In the genomic region with DNA sequence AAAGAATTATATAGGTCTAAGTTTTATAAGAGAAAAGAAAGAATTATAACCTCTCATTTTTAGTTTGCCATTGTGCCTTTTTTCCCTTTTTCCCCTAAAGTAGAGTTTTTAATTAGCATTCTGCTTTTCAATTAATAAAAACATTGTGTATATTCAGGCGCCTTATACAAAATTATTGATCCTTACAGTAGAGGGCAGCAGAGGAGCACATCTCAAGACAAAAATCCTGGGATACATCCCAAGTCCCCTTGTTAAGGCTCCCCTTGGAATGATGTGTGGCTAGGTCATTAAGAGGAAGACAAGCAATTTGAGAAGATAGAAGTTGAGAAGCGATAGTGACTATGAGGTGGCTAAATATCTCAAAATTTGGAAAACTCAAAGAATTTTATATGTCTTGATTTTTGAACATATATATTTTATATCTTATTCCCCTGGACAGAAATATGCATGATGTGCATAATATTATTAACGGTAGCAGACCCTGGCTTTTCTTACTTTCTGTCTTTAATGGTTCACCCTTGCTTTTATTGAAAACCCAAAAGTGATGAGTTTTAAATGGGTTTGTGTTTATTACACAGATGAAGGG, we compare ENCODE assay signal across 1 cellular context.
A peak's percentile ranks its signal among the peaks of the same experiment; 100 is the strongest.
TF ChIP-seq lines count a peak whose summit lies in the region.

No MANE protein-coding gene starts in this region.

TF ChIP-seq in K562, 482 proteins besides CTCF, POLR2A, EP300 and RAD21 (continued from another document):
- TF ChIP-seq POLR3A (IDR thresholded peaks at IDR 0.05; ENCODE audit: borderline replicate concordance, extremely low read depth, insufficient read depth, insufficient read length) (no peak), MIER1 (IDR thresholded peaks at IDR 0.05; ENCODE audit: low read depth) (no peak), GTF2E2 (tag; IDR thresholded peaks at IDR 0.05) (no peak), ASH1L (IDR thresholded peaks at IDR 0.05; ENCODE audit: borderline replicate concordance, low read depth, partially characterized antibody) (no peak), TEAD1 (CRISPR knock-in tag; IDR thresholded peaks at IDR 0.05) (no peak), DNMT1 (IDR thresholded peaks at IDR 0.05) (no peak), RBBP5 (IDR thresholded peaks at IDR 0.05; ENCODE audit: borderline replicate concordance, insufficient read depth, low read length, poor library complexity, severe bottlenecking) (no peak), ZNF217 (CRISPR knock-in tag; IDR thresholded peaks at IDR 0.05) (no peak), SMC3 (conservative IDR thresholded peaks at IDR 0.05; ENCODE audit: insufficient read depth, low read depth, low read length) (0 out of 2 replicates have a peak, but pooled peaks have one; percentile 20), SRF (CRISPR knock-in tag; IDR thresholded peaks at IDR 0.05) (no peak), ZNF316 (IDR thresholded peaks at IDR 0.05) (peak; percentile 48), SMAD3 (CRISPR knock-in tag; conservative IDR thresholded peaks at IDR 0.05) (no peak), ZFP36 (IDR thresholded peaks at IDR 0.05; ENCODE audit: low read depth, low read length, partially characterized antibody) (no peak), NFYB (IDR thresholded peaks at IDR 0.05; ENCODE audit: extremely low read depth, insufficient read length) (no peak), DDX20 (tag; IDR thresholded peaks at IDR 0.05; ENCODE audit: low read depth) (no peak), ZNF644 (tag; IDR thresholded peaks at IDR 0.05; ENCODE audit: low read depth) (0 out of 2 replicates have a peak, but pooled peaks have one; percentile 36), SOX6 (IDR thresholded peaks at IDR 0.05) (no peak), EGR1 (conservative IDR thresholded peaks at IDR 0.05) (no peak), KLF16 (IDR thresholded peaks at IDR 0.05) (peak; percentile 30; the same call in 1 of the 2 replicates), FOXA1 (IDR thresholded peaks at IDR 0.05; ENCODE audit: borderline replicate concordance) (no peak), KDM2B (CRISPR knock-in tag; IDR thresholded peaks at IDR 0.05) (no peak)
- TF ChIP-seq, protein P1, sequence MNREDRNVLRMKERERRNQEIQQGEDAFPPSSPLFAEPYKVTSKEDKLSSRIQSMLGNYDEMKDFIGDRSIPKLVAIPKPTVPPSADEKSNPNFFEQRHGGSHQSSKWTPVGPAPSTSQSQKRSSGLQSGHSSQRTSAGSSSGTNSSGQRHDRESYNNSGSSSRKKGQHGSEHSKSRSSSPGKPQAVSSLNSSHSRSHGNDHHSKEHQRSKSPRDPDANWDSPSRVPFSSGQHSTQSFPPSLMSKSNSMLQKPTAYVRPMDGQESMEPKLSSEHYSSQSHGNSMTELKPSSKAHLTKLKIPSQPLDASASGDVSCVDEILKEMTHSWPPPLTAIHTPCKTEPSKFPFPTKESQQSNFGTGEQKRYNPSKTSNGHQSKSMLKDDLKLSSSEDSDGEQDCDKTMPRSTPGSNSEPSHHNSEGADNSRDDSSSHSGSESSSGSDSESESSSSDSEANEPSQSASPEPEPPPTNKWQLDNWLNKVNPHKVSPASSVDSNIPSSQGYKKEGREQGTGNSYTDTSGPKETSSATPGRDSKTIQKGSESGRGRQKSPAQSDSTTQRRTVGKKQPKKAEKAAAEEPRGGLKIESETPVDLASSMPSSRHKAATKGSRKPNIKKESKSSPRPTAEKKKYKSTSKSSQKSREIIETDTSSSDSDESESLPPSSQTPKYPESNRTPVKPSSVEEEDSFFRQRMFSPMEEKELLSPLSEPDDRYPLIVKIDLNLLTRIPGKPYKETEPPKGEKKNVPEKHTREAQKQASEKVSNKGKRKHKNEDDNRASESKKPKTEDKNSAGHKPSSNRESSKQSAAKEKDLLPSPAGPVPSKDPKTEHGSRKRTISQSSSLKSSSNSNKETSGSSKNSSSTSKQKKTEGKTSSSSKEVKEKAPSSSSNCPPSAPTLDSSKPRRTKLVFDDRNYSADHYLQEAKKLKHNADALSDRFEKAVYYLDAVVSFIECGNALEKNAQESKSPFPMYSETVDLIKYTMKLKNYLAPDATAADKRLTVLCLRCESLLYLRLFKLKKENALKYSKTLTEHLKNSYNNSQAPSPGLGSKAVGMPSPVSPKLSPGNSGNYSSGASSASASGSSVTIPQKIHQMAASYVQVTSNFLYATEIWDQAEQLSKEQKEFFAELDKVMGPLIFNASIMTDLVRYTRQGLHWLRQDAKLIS (CRISPR knock-in tag; IDR thresholded peaks at IDR 0.05), result no peak
- TF ChIP-seq, protein P2, sequence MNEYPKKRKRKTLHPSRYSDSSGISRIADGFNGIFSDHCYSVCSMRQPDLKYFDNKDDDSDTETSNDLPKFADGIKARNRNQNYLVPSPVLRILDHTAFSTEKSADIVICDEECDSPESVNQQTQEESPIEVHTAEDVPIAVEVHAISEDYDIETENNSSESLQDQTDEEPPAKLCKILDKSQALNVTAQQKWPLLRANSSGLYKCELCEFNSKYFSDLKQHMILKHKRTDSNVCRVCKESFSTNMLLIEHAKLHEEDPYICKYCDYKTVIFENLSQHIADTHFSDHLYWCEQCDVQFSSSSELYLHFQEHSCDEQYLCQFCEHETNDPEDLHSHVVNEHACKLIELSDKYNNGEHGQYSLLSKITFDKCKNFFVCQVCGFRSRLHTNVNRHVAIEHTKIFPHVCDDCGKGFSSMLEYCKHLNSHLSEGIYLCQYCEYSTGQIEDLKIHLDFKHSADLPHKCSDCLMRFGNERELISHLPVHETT (CRISPR knock-in tag; conservative IDR thresholded peaks at IDR 0.05 in 1 of 2, IDR thresholded peaks at IDR 0.05 in 1 of 2), result no peak
- TF ChIP-seq, protein P3, sequence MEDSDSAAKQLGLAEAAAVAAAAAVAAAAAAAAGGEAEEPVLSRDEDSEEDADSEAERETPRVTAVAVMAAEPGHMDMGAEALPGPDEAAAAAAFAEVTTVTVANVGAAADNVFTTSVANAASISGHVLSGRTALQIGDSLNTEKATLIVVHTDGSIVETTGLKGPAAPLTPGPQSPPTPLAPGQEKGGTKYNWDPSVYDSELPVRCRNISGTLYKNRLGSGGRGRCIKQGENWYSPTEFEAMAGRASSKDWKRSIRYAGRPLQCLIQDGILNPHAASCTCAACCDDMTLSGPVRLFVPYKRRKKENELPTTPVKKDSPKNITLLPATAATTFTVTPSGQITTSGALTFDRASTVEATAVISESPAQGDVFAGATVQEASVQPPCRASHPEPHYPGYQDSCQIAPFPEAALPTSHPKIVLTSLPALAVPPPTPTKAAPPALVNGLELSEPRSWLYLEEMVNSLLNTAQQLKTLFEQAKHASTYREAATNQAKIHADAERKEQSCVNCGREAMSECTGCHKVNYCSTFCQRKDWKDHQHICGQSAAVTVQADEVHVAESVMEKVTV (CRISPR knock-in tag; IDR thresholded peaks at IDR 0.05), result peak; percentile 56; the same call in 1 of the 2 replicates
- TF ChIP-seq, protein P4, sequence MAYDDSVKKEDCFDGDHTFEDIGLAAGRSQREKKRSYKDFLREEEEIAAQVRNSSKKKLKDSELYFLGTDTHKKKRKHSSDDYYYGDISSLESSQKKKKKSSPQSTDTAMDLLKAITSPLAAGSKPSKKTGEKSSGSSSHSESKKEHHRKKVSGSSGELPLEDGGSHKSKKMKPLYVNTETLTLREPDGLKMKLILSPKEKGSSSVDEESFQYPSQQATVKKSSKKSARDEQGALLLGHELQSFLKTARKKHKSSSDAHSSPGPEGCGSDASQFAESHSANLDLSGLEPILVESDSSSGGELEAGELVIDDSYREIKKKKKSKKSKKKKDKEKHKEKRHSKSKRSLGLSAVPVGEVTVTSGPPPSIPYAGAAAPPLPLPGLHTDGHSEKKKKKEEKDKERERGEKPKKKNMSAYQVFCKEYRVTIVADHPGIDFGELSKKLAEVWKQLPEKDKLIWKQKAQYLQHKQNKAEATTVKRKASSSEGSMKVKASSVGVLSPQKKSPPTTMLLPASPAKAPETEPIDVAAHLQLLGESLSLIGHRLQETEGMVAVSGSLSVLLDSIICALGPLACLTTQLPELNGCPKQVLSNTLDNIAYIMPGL (CRISPR knock-in tag; IDR thresholded peaks at IDR 0.05), result no peak
TF ChIP-seq in K562: peak in this region for 5.
